8 cellular contexts compared by ENCODE assay signal in genomic region chr21:37257967-37258877, GRCh38. TPM values are rescaled to one million over a fixed set of nuclear protein-coding genes. Genes with fewer than 3 reads are reported as not detected.
A peak's percentile ranks its signal among the peaks of the same experiment; 100 is the strongest.
DNase-seq lines count a peak whose midpoint lies in the region; ATAC-seq and TF ChIP-seq lines count a peak whose summit lies in the region.

No MANE protein-coding gene starts in this region.

- H3K36me3 Mint-ChIP-seq in endothelial cell (ENCODE audit: low read depth, unreplicated experiment) = no peaks in the 10 kb centered on the region

- in situ Hi-C loops in GM18951 (cut with MboI; ENCODE audit: low sequenced_read_pairs, unreplicated experiment) = no loop called here

- ATAC-seq in HG03342 (IDR thresholded peaks at IDR 0.05; ENCODE audit: unreplicated experiment) (peak; percentile 75), mucosa of descending colon (peak; percentile 82)

- H3K9me3 ChIP-seq in AG04450 (ENCODE audit: control insufficient read depth, insufficient read depth, low read length) = no peaks in the 10 kb centered on the region
- no peaks in the 10 kb centered on the region for H3K9me3 ChIP-seq in mucosa of descending colon

- peaks cover 6% of the 10 kb centered on the region for H3K4me1 ChIP-seq in mucosa of descending colon (ENCODE audit: low read depth)

- H3K36me3 ChIP-seq in mucosa of descending colon (ENCODE audit: low read depth) = no peaks in the 10 kb centered on the region

- H3K4me3 ChIP-seq in AG04450 (ENCODE audit: low read depth, low read length) = peak overlapping the region; percentile 61
- no peak overlapping the region for H3K4me3 ChIP-seq in mucosa of descending colon

- peaks cover 18% of the 10 kb centered on the region for H3K4me1 Mint-ChIP-seq in endothelial cell (ENCODE audit: unreplicated experiment)

- TF ChIP-seq CTCF in AG04450 (IDR thresholded peaks at IDR 0.05; ENCODE audit: low read depth, low read length) (no peak), endothelial cell (IDR thresholded peaks at IDR 0.05; ENCODE audit: unreplicated experiment) (no peak), mucosa of descending colon (IDR thresholded peaks at IDR 0.05) (no peak)

- H3K27ac Mint-ChIP-seq in endothelial cell (ENCODE audit: unreplicated experiment) = peak overlapping the region; percentile 68

- no peaks in the 10 kb centered on the region for H3K9me3 Mint-ChIP-seq in endothelial cell (ENCODE audit: unreplicated experiment)

- POLR2A ChIA-PET in AG04450 (lab: Yijun Ruan, JAX) = interaction anchor here (1.0 to 1.9 kb wide), 3 partner anchors 9 to 306 kb away, joined by 3 to 9 read pairs (median 8); partner anchors contain the start of genes DYRK1A and VPS26C

- intact Hi-C loops in mucosa of descending colon (cut with DNase I, micrococcal nuclease) = no loop called here

- H3K27me3 ChIP-seq in AG04450 (ENCODE audit: control insufficient read depth, insufficient read depth, low read length) = no peaks in the 10 kb centered on the region

- H3K27ac ChIP-seq in AG04450 (ENCODE audit: low read depth, low read length) = peak overlapping the region; percentile 54

- DNase-seq in AG04450 (ENCODE audit: low read depth, low spot score) = no peak
- DNase-seq in NCI-H774 (lab: John Stamatoyannopoulos, UW) = peak; percentile 77
- peak; percentile 66 to 70 (median 66) for DNase-seq in activated CD8-positive, alpha-beta memory T cell treated with anti-CD3 and anti-CD28 coated beads for 48 hours (ENCODE audit: low read depth in 2 of 3, low spot score in 2 of 3)
- peak; percentile 49 for DNase-seq in endothelial cell (ENCODE audit: low spot score)
- peak; percentile 67 to 76 (median 73) for DNase-seq in mucosa of descending colon
- peak; percentile 70 for DNase-seq in stimulated activated CD8-positive, alpha-beta memory T cell treated with anti-CD3 and anti-CD28 coated beads, Interleukin-4, amount 100 ng/mL, for 24 hours (ENCODE audit: low read depth)

- TF ChIP-seq POLR2A in GM18951 (IDR thresholded peaks at IDR 0.05; ENCODE audit: extremely low read depth, insufficient read depth, insufficient read length) = peak; percentile 66

- peaks cover 6% of the 10 kb centered on the region for H3K27me3 Mint-ChIP-seq in endothelial cell (ENCODE audit: unreplicated experiment)

- CTCF ChIA-PET in AG04450 (lab: Charles Lee) = no interaction called here

- H3K4me3 Mint-ChIP-seq in endothelial cell (ENCODE audit: unreplicated experiment) = peak overlapping the region; percentile 85

RNA-seq across cellular contexts. Expression of gene VPS26C, which starts 8.9 kb away (rescaled TPM):
- 42.7 and 45.6 TPM in 2 replicates for polyA plus RNA-seq in AG04450 (2011; rRNA removed)
- polyA minus RNA-seq in AG04450 (2011; rRNA and poly(A)+ RNA removed) = 34.8 and 40.7 TPM in 2 replicates
- total RNA-seq in endothelial cell (ENCODE audit: unreplicated experiment) (63.8 TPM), mucosa of descending colon (10 to 100 TPM; 62.7 to 72.4 (median 71.8) TPM)
